ENCODE assay signal across 8 cellular contexts in genomic region chr4:128379860-128380259, GRCh38.
A peak's percentile ranks its signal among the peaks of the same experiment; 100 is the strongest.
DNase-seq lines count a peak whose midpoint lies in the region; ATAC-seq and TF ChIP-seq lines count a peak whose summit lies in the region.

No MANE protein-coding gene starts in this region.

- no peak for TF ChIP-seq POLR2A in tibial nerve (IDR thresholded peaks at IDR 0.05)

- no peak overlapping the region for H3K27ac ChIP-seq in tibial nerve

- peak in 4 of 5 experiments; percentile 23 to 33 (median 26) for TF ChIP-seq CTCF in tibial nerve (IDR thresholded peaks at IDR 0.05)

- WGBS in tibial nerve, 2 donors, result 64 to 87% methylated on average over 3 of the region's 3 CpGs

- intact Hi-C loops in head of caudate nucleus (cut with DNase I), result no loop called here

- peaks cover 0 to under 1% (median 0%) of the 10 kb centered on the region in 4 donors for H3K4me1 ChIP-seq in tibial nerve

- H3K27me3 ChIP-seq in tibial nerve, result no peaks in the 10 kb centered on the region

- DNase-seq in Daoy (ENCODE audit: low read depth), result peak; percentile 6
- DNase-seq in SK-MEL-5 (ENCODE audit: low read depth, low spot score), result peak; percentile 37
- DNase-seq in head of caudate nucleus, result peak in 33 of 42 donors; percentile 13 to 64 (median 41)
- DNase-seq in tibial nerve (ENCODE audit: low spot score in 2 of 2), result no peak
- DNase-seq in G401 (ENCODE audit: low spot score), result no peak
- no peak for DNase-seq in activated CD4-positive, alpha-beta T cell treated with anti-CD3 and anti-CD28 coated beads for 1 hour
- no peak for DNase-seq in stimulated activated CD4-positive, alpha-beta T cell treated with anti-CD3 and anti-CD28 coated beads, Interleukin-4, amount 100 ng/mL, for 4 hours

- in situ Hi-C loops in SK-MEL-5 (cut with HindIII; ENCODE audit: low pct_unique_long_range_greater_than_20kb, low sequenced_read_pairs), result no loop called here
- in situ Hi-C loops in G401 (cut with HindIII; ENCODE audit: low sequenced_read_pairs), result no loop called here

- peaks cover 0 to 2% (median 0%) of the 10 kb centered on the region in 4 donors for H3K9me3 ChIP-seq in tibial nerve

- H3K4me3 ChIP-seq in tibial nerve, result no peak overlapping the region

- ATAC-seq in HG02759 (IDR thresholded peaks at IDR 0.05; ENCODE audit: unreplicated experiment), result peak; percentile 71

- no peaks in the 10 kb centered on the region for H3K36me3 ChIP-seq in tibial nerve

- no peak for TF ChIP-seq EP300 in tibial nerve (IDR thresholded peaks at IDR 0.05)

Comparison
In these comparisons a context has a peak if more than half of its experiments do, and no peak if none do; other contexts are left out.
1. DNase-seq: peak in Daoy (single experiment), SK-MEL-5 (single experiment) and head of caudate nucleus (33 of 42); none in tibial nerve (0 of 2), G401 (single experiment), activated CD4-positive, alpha-beta T cell treated with anti-CD3 and anti-CD28 coated beads for 1 hour (single experiment) and stimulated activated CD4-positive, alpha-beta T cell treated with anti-CD3 and anti-CD28 coated beads, Interleukin-4, amount 100 ng/mL, for 4 hours (0 of 2).